In genomic region chr1:235122348-235122747, GRCh38 we compare ENCODE assay signal across 21 cellular contexts. TPM values are rescaled to one million over a fixed set of nuclear protein-coding genes. Genes with fewer than 3 reads are reported as not detected.
DNase-seq lines count a peak whose midpoint lies in the region; ATAC-seq, FAIRE-seq and TF ChIP-seq lines count a peak whose summit lies in the region.
"Had no signal": no experiment of that assay in that cellular context is flagged by ENCODE, and none has a peak within 500 bp of the region (broad histone marks: within the 10 kb centered on the region; RNA-seq: fewer than 3 reads in every experiment).

No MANE protein-coding gene starts in this region.

- no peak overlapping the region for H2AFZ ChIP-seq in GM23248
- no peak overlapping the region for H2AFZ ChIP-seq in astrocyte (ENCODE audit: low read depth, low read length)
- H2AFZ ChIP-seq in mesenchymal stem cell (ENCODE audit: low read depth, low read length) = no peak overlapping the region

- H2BK5ac ChIP-seq in mesenchymal stem cell (ENCODE audit: low read depth, low read length, poor library complexity, severe bottlenecking) = no peak overlapping the region

- H3K18ac ChIP-seq in mesenchymal stem cell (ENCODE audit: low read depth in 1 of 2, low read length in 2 of 2) = no peak overlapping the region

- no peak overlapping the region for H3K4me2 ChIP-seq in GM23248 (ENCODE audit: unreplicated experiment)
- peak overlapping the region; percentile 16 for H3K4me2 ChIP-seq in astrocyte (ENCODE audit: low read length)
- H3K4me2 ChIP-seq in mesenchymal stem cell (ENCODE audit: low read length, poor library complexity, severe bottlenecking) = no peak overlapping the region

- TF ChIP-seq CTCF in astrocyte (IDR thresholded peaks at IDR 0.05; ENCODE audit: insufficient read depth, low read depth, low read length) (no peak), nephron progenitor cell (IDR thresholded peaks at IDR 0.05) (no peak)

- H3K4me1 ChIP-seq in GM23248 (ENCODE audit: insufficient read depth) (peaks cover 33% of the 10 kb centered on the region; the same call in 1 of the 2 replicates), astrocyte (ENCODE audit: insufficient read depth, low read length) (peaks cover 6% of the 10 kb centered on the region), mesenchymal stem cell (ENCODE audit: control insufficient read depth, insufficient read depth, low read depth, low read length) (peaks cover 3% of the 10 kb centered on the region)

- no peak overlapping the region for H3K14ac ChIP-seq in mesenchymal stem cell (ENCODE audit: low read length in 2 of 2)

- H3K27me3 Mint-ChIP-seq in astrocyte (ENCODE audit: low read depth, unreplicated experiment) (no peaks in the 10 kb centered on the region), nephron progenitor cell (ENCODE audit: low read depth, poor library complexity) (no peaks in the 10 kb centered on the region)
- H3K27me3 Mint-ChIP-seq: dendritic cell treated with granulocyte-macrophage colony-stimulating factor and Interleukin-4, amounts not matched to agents 40 ng/mL and 50 ng/mL, for 4 days had no signal

- FAIRE-seq in astrocyte (lab: Jason Lieb, UNC) = no peak

- peaks cover 20% of the 10 kb centered on the region; the same call in 1 of the 2 replicates for H4K20me1 ChIP-seq in GM23248 (ENCODE audit: insufficient read depth)
- peaks cover 97% of the 10 kb centered on the region for H4K20me1 ChIP-seq in astrocyte (ENCODE audit: insufficient read depth, low read length)

- peaks cover 3% of the 10 kb centered on the region for H3K79me1 ChIP-seq in mesenchymal stem cell (replicated peaks; ENCODE audit: low read length, poor library complexity, severe bottlenecking)

- no peak overlapping the region for H3K27ac ChIP-seq in GM23248
- no peak overlapping the region for H3K27ac ChIP-seq in astrocyte (ENCODE audit: low read depth, low read length)
- no peak overlapping the region for H3K27ac ChIP-seq in mesenchymal stem cell (ENCODE audit: low read length, poor library complexity, severe bottlenecking)
- H3K27ac ChIP-seq: body of pancreas had no signal

- H3K9me2 ChIP-seq in GM23248 (ENCODE audit: insufficient read depth) = no peaks in the 10 kb centered on the region

- peaks cover 44% of the 10 kb centered on the region for H3K36me3 ChIP-seq in GM23248 (ENCODE audit: low read depth)
- peaks cover 32% of the 10 kb centered on the region for H3K36me3 ChIP-seq in astrocyte (ENCODE audit: insufficient read depth, low read length)
- H3K36me3 ChIP-seq in mesenchymal stem cell (ENCODE audit: control insufficient read depth in 1 of 2, insufficient read depth in 2 of 2, low read depth in 1 of 2, low read length in 2 of 2) = peaks cover 23 to 68% of the 10 kb centered on the region in 2 experiments

- H2BK15ac ChIP-seq in mesenchymal stem cell (ENCODE audit: low read depth, poor library complexity, severe bottlenecking) = no peak overlapping the region

- H2AK5ac ChIP-seq in mesenchymal stem cell (ENCODE audit: low read length, severe bottlenecking) = no peak overlapping the region

- in situ Hi-C loops in GM23248 (cut with MboI) = loop anchor here (25.0 kb wide), 1 partner anchor 1010 kb away; no protein-coding TSS in a partner anchor

- no peak overlapping the region for H2BK120ac ChIP-seq in mesenchymal stem cell (ENCODE audit: low read depth, low read length)

- no peaks in the 10 kb centered on the region for H3K9me3 Mint-ChIP-seq in astrocyte (ENCODE audit: unreplicated experiment)
- no peaks in the 10 kb centered on the region for H3K9me3 Mint-ChIP-seq in nephron progenitor cell
- no peaks in the 10 kb centered on the region for H3K9me3 Mint-ChIP-seq in activated naive CD4-positive, alpha-beta T cell treated with anti-CD3 and anti-CD28 coated beads, Interleukin-2, amount 50 U/mL, for 72 hours
- H3K9me3 Mint-ChIP-seq: dendritic cell treated with granulocyte-macrophage colony-stimulating factor and Interleukin-4, amounts not matched to agents 40 ng/mL and 50 ng/mL, for 4 days had no signal

- H3K4me1 Mint-ChIP-seq in astrocyte (ENCODE audit: low read depth, unreplicated experiment) (peaks cover 18% of the 10 kb centered on the region), nephron progenitor cell (peaks cover 27% of the 10 kb centered on the region)

- H3K36me3 Mint-ChIP-seq in astrocyte (ENCODE audit: low read depth, unreplicated experiment) = peaks cover 9% of the 10 kb centered on the region
- H3K36me3 Mint-ChIP-seq in nephron progenitor cell (ENCODE audit: low read depth) = peaks cover 77% of the 10 kb centered on the region
- H3K36me3 Mint-ChIP-seq in activated naive CD4-positive, alpha-beta T cell treated with anti-CD3 and anti-CD28 coated beads, Interleukin-2, amount 50 U/mL, for 72 hours = peaks cover 1 to 68% of the 10 kb centered on the region in 2 donors

- H4K8ac ChIP-seq in mesenchymal stem cell (ENCODE audit: low read length) = no peak overlapping the region

- H2BK12ac ChIP-seq in mesenchymal stem cell (ENCODE audit: low read length in 2 of 2) = no peak overlapping the region

- H3K23ac ChIP-seq in mesenchymal stem cell (ENCODE audit: low read length in 2 of 2) = no peak overlapping the region

- ATAC-seq in activated naive CD4-positive, alpha-beta T cell treated with anti-CD3 and anti-CD28 coated beads, Interleukin-2, amount 50 U/mL, for 72 hours = no peak
- ATAC-seq: body of pancreas; esophagus mucosa; left lobe of liver; stimulated activated naive CD8-positive, alpha-beta T cell treated with anti-CD3 and anti-CD28 coated beads, Interleukin-15, Interleukin-2, amounts not matched to agents 100 U/mL and 50 U/mL, for 24 hours had no signal

- H3F3A ChIP-seq in GM23248 (ENCODE audit: insufficient read depth) = 0 out of 2 replicates have a peak, but pooled peaks cover 7% of the 10 kb centered on the region

- H4K91ac ChIP-seq in mesenchymal stem cell (ENCODE audit: low read length) = no peak overlapping the region

- H3K9ac ChIP-seq in GM23248 (peak overlapping the region; percentile 14; the same call in 1 of the 2 replicates), astrocyte (ENCODE audit: low read length) (peak overlapping the region; percentile 10), mesenchymal stem cell (ENCODE audit: low read length) (no peak overlapping the region)

- WGBS in GM23248 (ENCODE audit: low coverage in 1 of 2, low lambda C conversion rate in 2 of 2, missing lambda C conversion rate in 2 of 2), 2 experiments = 57 to 59% methylated on average over 1 of the region's 1 CpG
- WGBS in mesenchymal stem cell = no CpG with 5 or more reads among the region's 1 CpG

- H3K27me3 ChIP-seq in GM23248 (replicated peaks; ENCODE audit: insufficient read depth) = no peaks in the 10 kb centered on the region
- H3K27me3 ChIP-seq in astrocyte (ENCODE audit: insufficient read depth, low read length) = no peaks in the 10 kb centered on the region
- H3K27me3 ChIP-seq in mesenchymal stem cell (ENCODE audit: control insufficient read depth in 1 of 2, insufficient read depth in 1 of 2, low read length in 2 of 2) = no peaks in the 10 kb centered on the region
- H3K27me3 ChIP-seq: body of pancreas had no signal

- H3K4ac ChIP-seq in mesenchymal stem cell (ENCODE audit: low read depth in 1 of 2, low read length in 2 of 2) = no peak overlapping the region

- H3K4me3 ChIP-seq in GM23248 (no peak overlapping the region), astrocyte (ENCODE audit: insufficient read depth, low read depth, low read length) (no peak overlapping the region), mesenchymal stem cell (ENCODE audit: insufficient read depth in 1 of 2, low read depth in 1 of 2, low read length in 2 of 2) (no peak overlapping the region)
- H3K4me3 ChIP-seq: body of pancreas had no signal

- H3K79me2 ChIP-seq in GM23248 (ENCODE audit: insufficient read depth) (peaks cover 100% of the 10 kb centered on the region), astrocyte (ENCODE audit: insufficient read depth, low read length) (peaks cover 99% of the 10 kb centered on the region)

- no peak overlapping the region for H3K27ac Mint-ChIP-seq in astrocyte (ENCODE audit: unreplicated experiment)
- H3K27ac Mint-ChIP-seq in nephron progenitor cell = peak overlapping the region; percentile 23
- no peak overlapping the region for H3K27ac Mint-ChIP-seq in activated naive CD4-positive, alpha-beta T cell treated with anti-CD3 and anti-CD28 coated beads, Interleukin-2, amount 50 U/mL, for 72 hours
- H3K27ac Mint-ChIP-seq: dendritic cell treated with granulocyte-macrophage colony-stimulating factor and Interleukin-4, amounts not matched to agents 40 ng/mL and 50 ng/mL, for 4 days had no signal

- no peaks in the 10 kb centered on the region for H3K9me3 ChIP-seq in GM23248 (ENCODE audit: low read depth)
- H3K9me3 ChIP-seq in astrocyte (ENCODE audit: insufficient read depth, low read depth, low read length) = no peaks in the 10 kb centered on the region
- no peaks in the 10 kb centered on the region for H3K9me3 ChIP-seq in mesenchymal stem cell (ENCODE audit: control insufficient read depth, low read length)
- H3K9me3 ChIP-seq: body of pancreas, Caco-2 had no signal

- H3K4me3 Mint-ChIP-seq in astrocyte (ENCODE audit: unreplicated experiment) (no peak overlapping the region), nephron progenitor cell (no peak overlapping the region)
- H3K4me3 Mint-ChIP-seq: dendritic cell treated with granulocyte-macrophage colony-stimulating factor and Interleukin-4, amounts not matched to agents 40 ng/mL and 50 ng/mL, for 4 days had no signal

- peak; percentile 28 for DNase-seq in activated CD8-positive, alpha-beta memory T cell treated with anti-CD3 and anti-CD28 coated beads for 24 hours
- no peak for DNase-seq in activated CD8-positive, alpha-beta memory T cell treated with anti-CD3 and anti-CD28 coated beads, Interleukin-2, amount 50 U/mL, for 48 hours
- peak; percentile 7 for DNase-seq in GM23248
- no peak for DNase-seq in astrocyte (ENCODE audit: low read depth)
- DNase-seq in nephron progenitor cell = no peak
- DNase-seq in effector CD4-positive, alpha-beta T cell = no peak
- no peak for DNase-seq in activated naive CD4-positive, alpha-beta T cell treated with anti-CD3 and anti-CD28 coated beads, Interleukin-2, amount 50 U/mL, for 72 hours (ENCODE audit: low spot score in 2 of 2)
- no peak for DNase-seq in mesenchymal stem cell
- DNase-seq: body of pancreas; Caco-2; NCI-H1105; NCI-H524 treated with DMSO at 0.1 percent for 48 hours; nucleus accumbens; Right ventricle myocardium superior; stimulated activated CD4-positive, alpha-beta T cell treated with anti-CD3 and anti-CD28 coated beads, Interleukin-15, amount 100 ng/mL, for 24 hours; stimulated activated naive CD8-positive, alpha-beta T cell treated with anti-CD3 and anti-CD28 coated beads, Interleukin-15, Interleukin-2, amounts not matched to agents 100 U/mL and 50 U/mL, for 24 hours; T-helper 1 cell; trophoblast cell had no signal

RNA-seq across cellular contexts. Expression of gene TOMM20, which starts 6.3 kb away (rescaled TPM):
- 85.0 and 103 TPM in 2 replicates for total RNA-seq in GM23248 (2014; rRNA removed; shearing (Covaris generic))
- polyA plus RNA-seq in GM23248 (2016; fragmentation: Nextera tagmentation; extraction: Ambion mirVana) = 74.9 and 75.7 TPM in 2 replicates
- 136 and 143 TPM in 2 replicates for total RNA-seq in astrocyte
- 100 to 1,000 TPM; 144 to 147 TPM for total RNA-seq in activated naive CD4-positive, alpha-beta T cell treated with anti-CD3 and anti-CD28 coated beads, Interleukin-2, amount 50 U/mL, for 72 hours
- 99.5 TPM for polyA plus RNA-seq in mesenchymal stem cell (2013, experiment 1 of 2)
- polyA plus RNA-seq in mesenchymal stem cell (2013, experiment 2 of 2) = 104 TPM

RNA-seq across cellular contexts. Expression of gene RBM34, which starts 38.7 kb away (rescaled TPM):
- 38.7 and 53.6 TPM in 2 replicates for total RNA-seq in GM23248 (2014; rRNA removed; shearing (Covaris generic))
- polyA plus RNA-seq in GM23248 (2016; fragmentation: Nextera tagmentation; extraction: Ambion mirVana) = 75.7 and 79.3 TPM in 2 replicates
- 102 and 129 TPM in 2 replicates for total RNA-seq in astrocyte
- total RNA-seq in activated naive CD4-positive, alpha-beta T cell treated with anti-CD3 and anti-CD28 coated beads, Interleukin-2, amount 50 U/mL, for 72 hours = 100 to 1,000 TPM; 132 to 142 TPM
- polyA plus RNA-seq in mesenchymal stem cell (2013, experiment 1 of 2) = 99.8 TPM
- 93.1 TPM for polyA plus RNA-seq in mesenchymal stem cell (2013, experiment 2 of 2)

Comparison
In these comparisons a context has a peak if more than half of its experiments do, and no peak if none do; other contexts are left out.
1. DNase-seq: peak in activated CD8-positive, alpha-beta memory T cell treated with anti-CD3 and anti-CD28 coated beads for 24 hours (single experiment) and GM23248 (single experiment); none in activated CD8-positive, alpha-beta memory T cell treated with anti-CD3 and anti-CD28 coated beads, Interleukin-2, amount 50 U/mL, for 48 hours (single experiment), astrocyte (single experiment), nephron progenitor cell (single experiment), effector CD4-positive, alpha-beta T cell (single experiment), activated naive CD4-positive, alpha-beta T cell treated with anti-CD3 and anti-CD28 coated beads, Interleukin-2, amount 50 U/mL, for 72 hours (0 of 2) and mesenchymal stem cell (single experiment).